Comparison of ENCODE assay signal across 8 cellular contexts in genomic region chr14:89720741-89721315, GRCh38.
DNase-seq lines count a peak whose midpoint lies in the region; ATAC-seq and TF ChIP-seq lines count a peak whose summit lies in the region.

No MANE protein-coding gene starts in this region.

- no peaks in the 10 kb centered on the region for H4K20me1 ChIP-seq in OCI-LY7 (ENCODE audit: insufficient read depth, low read length)

- H3K9me3 Mint-ChIP-seq in mesothelial cell of epicardium, result no peaks in the 10 kb centered on the region

- H3K9me3 ChIP-seq in OCI-LY7 (ENCODE audit: low read length), result no peaks in the 10 kb centered on the region
- H3K9me3 ChIP-seq in right lobe of liver, result no peaks in the 10 kb centered on the region
- no peaks in the 10 kb centered on the region for H3K9me3 ChIP-seq in stomach

- no peak for TF ChIP-seq POLR2A in right lobe of liver (IDR thresholded peaks at IDR 0.05)
- TF ChIP-seq POLR2A in stomach (IDR thresholded peaks at IDR 0.05), result no peak

- H3K4me1 ChIP-seq in OCI-LY7 (ENCODE audit: insufficient read depth, low read length, poor library complexity, severe bottlenecking) (peaks cover 34% of the 10 kb centered on the region), right lobe of liver (peaks cover 0 to 8% (median 0%) of the 10 kb centered on the region in 4 donors), stomach (peaks cover 0 to 33% (median 0%) of the 10 kb centered on the region in 4 donors)

- peak overlapping the region; percentile 97 for H2AFZ ChIP-seq in OCI-LY7 (ENCODE audit: low read length)

- H3K4me3 Mint-ChIP-seq in mesothelial cell of epicardium, result no peak overlapping the region

- ATAC-seq in HG02763 (IDR thresholded peaks at IDR 0.05; ENCODE audit: unreplicated experiment) (peak; percentile 75), right lobe of liver (peak; percentile 63 to 66 (median 65))

- POLR2A ChIA-PET in OCI-LY7 (lab: Charles Lee), result interaction anchor here (0.6 to 2.1 kb wide), 10 partner anchors 9 to 413 kb away, joined by 3 to 7 read pairs (median 4); no protein-coding TSS in a partner anchor

- no peaks in the 10 kb centered on the region for H3K79me2 ChIP-seq in OCI-LY7 (ENCODE audit: insufficient read depth, low read depth, low read length)

- BruUV-seq in OCI-LY7 (replicated peaks; lab: Mats Ljungman, UMichigan), result no TSS peak

- CTCF ChIA-PET in OCI-LY7 (lab: Charles Lee; ENCODE audit: unreplicated experiment), result interaction anchor here (0.9 to 1.0 kb wide), 2 partner anchors 30 to 91 kb away, joined by 3 to 4 read pairs; no protein-coding TSS in a partner anchor

- H3K36me3 Mint-ChIP-seq in mesothelial cell of epicardium, result no peaks in the 10 kb centered on the region

- H3K4me3 ChIP-seq in OCI-LY7 (ENCODE audit: low read depth, low read length, poor library complexity, severe bottlenecking) (peak overlapping the region; percentile 30), right lobe of liver (no peak overlapping the region), stomach (no peak overlapping the region)

- intact Hi-C loops in OCI-LY7 (cut with micrococcal nuclease; ENCODE audit: unreplicated experiment), result no loop called here
- intact Hi-C loops in right lobe of liver (cut with DNase I), result no loop called here
- intact Hi-C loops in stomach (cut with DNase I; ENCODE audit: low total_unique reads), result no loop called here

- H3K27me3 ChIP-seq in right lobe of liver, result no peaks in the 10 kb centered on the region
- no peaks in the 10 kb centered on the region for H3K27me3 ChIP-seq in stomach

- no peak overlapping the region for H3K27ac Mint-ChIP-seq in mesothelial cell of epicardium

- peak overlapping the region; percentile 59 for H3K27ac ChIP-seq in OCI-LY7 (ENCODE audit: low read depth, low read length, poor library complexity, severe bottlenecking)
- H3K27ac ChIP-seq in right lobe of liver, result peak overlapping the region in 1 of 3 donors; percentile 29
- H3K27ac ChIP-seq in stomach, result peak overlapping the region in 4 of 5 donors; percentile 41 to 61 (median 45)

- H3K36me3 ChIP-seq in OCI-LY7 (ENCODE audit: insufficient read depth, low read length) (no peaks in the 10 kb centered on the region), right lobe of liver (no peaks in the 10 kb centered on the region), stomach (no peaks in the 10 kb centered on the region)

- H3K4me2 ChIP-seq in OCI-LY7 (ENCODE audit: low read length), result peak overlapping the region; percentile 65

- H3K27me3 Mint-ChIP-seq in mesothelial cell of epicardium (ENCODE audit: low read depth), result no peaks in the 10 kb centered on the region

- 47% methylated on average over 3 of the region's 7 CpGs for WGBS in right lobe of liver (ENCODE audit: insufficient coverage, low coverage, low lambda C conversion rate, missing lambda C conversion rate)
- 54 to 73% (median 70%) methylated on average over 7 of the region's 7 CpGs for WGBS in stomach, 5 donors

- in situ Hi-C loops in GM13976 (cut with MboI; ENCODE audit: low sequenced_read_pairs, unreplicated experiment), result no loop called here

- DNase-seq in GM13976 (ENCODE audit: low spot score), result peak; percentile 40
- DNase-seq in OCI-LY7 (ENCODE audit: low spot score), result peak; percentile 83
- peak; percentile 67 for DNase-seq in activated effector memory CD4-positive, alpha-beta T cell treated with Interleukin-2 at 50 U/mL for 16 hours
- peak in 1 of 3 donors; percentile 59 for DNase-seq in right lobe of liver
- DNase-seq in stomach, result peak; percentile 35
- DNase-seq in LoVo (ENCODE audit: low spot score), result no peak
- no peak for DNase-seq in mesothelial cell of epicardium (ENCODE audit: low spot score in 2 of 2, unreplicated experiment in 2 of 2)

- peaks cover 13% of the 10 kb centered on the region for H3K4me1 Mint-ChIP-seq in mesothelial cell of epicardium

- no peaks in the 10 kb centered on the region for H3K9me2 ChIP-seq in OCI-LY7 (ENCODE audit: insufficient read depth, low read length)

- TF ChIP-seq EP300 in stomach (IDR thresholded peaks at IDR 0.05), result no peak

- TF ChIP-seq CTCF in GM13976 (IDR thresholded peaks at IDR 0.05; ENCODE audit: borderline replicate concordance, control extremely low read depth, extremely low read depth, insufficient read depth, missing control alignments), result no peak
- peak; percentile 50 for TF ChIP-seq CTCF in OCI-LY7 (conservative IDR thresholded peaks at IDR 0.05; ENCODE audit: low read length)
- TF ChIP-seq CTCF in right lobe of liver (IDR thresholded peaks at IDR 0.05), result no peak
- TF ChIP-seq CTCF in stomach (IDR thresholded peaks at IDR 0.05), result no peak
- TF ChIP-seq CTCF in mesothelial cell of epicardium (IDR thresholded peaks at IDR 0.05; ENCODE audit: unreplicated experiment), result no peak

Comparison
In these comparisons a context has a peak if more than half of its experiments do, and no peak if none do; other contexts are left out.
1. DNase-seq: peak in GM13976 (single experiment), OCI-LY7 (single experiment), activated effector memory CD4-positive, alpha-beta T cell treated with Interleukin-2 at 50 U/mL for 16 hours (single experiment) and stomach (single experiment); none in LoVo (single experiment) and mesothelial cell of epicardium (0 of 2).